ENCODE assay signal across 16 cellular contexts in the genomic region with DNA sequence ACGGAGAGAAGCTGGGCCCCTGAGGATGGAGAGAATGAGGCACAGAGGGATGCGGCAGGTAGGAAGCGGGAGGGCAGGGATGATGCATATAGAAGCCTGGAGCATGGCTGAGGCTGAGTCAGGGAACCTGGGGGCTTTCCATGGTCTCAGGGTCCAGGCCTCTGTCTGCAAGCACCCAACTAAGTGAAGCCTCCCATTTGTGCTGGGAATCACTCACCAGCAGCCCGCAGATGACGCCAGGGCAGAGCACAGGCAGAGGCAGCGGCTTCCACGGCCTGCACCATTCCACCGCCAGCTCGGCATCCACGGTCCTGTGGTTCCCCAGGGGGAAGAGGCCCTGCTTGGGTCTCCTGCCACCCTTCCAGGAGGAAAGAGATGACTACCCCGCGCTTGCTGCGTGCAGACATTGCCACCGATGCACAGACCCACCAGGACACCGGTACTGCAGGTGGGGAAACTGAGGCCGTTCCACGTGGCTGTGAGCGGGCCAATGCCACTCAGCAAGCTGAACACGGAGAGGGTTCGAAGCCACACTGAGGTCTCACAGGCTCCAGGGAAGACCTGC.
"Had no signal": no experiment of that assay in that cellular context is flagged by ENCODE, and none has a peak within 500 bp of the region (broad histone marks: within the 10 kb centered on the region; RNA-seq: fewer than 3 reads in every experiment).

No MANE protein-coding gene starts in this region.

- H3K27me3 ChIP-seq: colonic mucosa, esophagus squamous epithelium, neural progenitor cell, ovary, tibial artery, uterus had no signal

- ATAC-seq: activated CD4-positive, CD25-positive, alpha-beta regulatory T cell treated with anti-CD3 and anti-CD28 coated beads, Interleukin-2, amount 50 U/mL, for 24 hours had no signal

- H3K4me1 ChIP-seq: colonic mucosa had no signal

- H3K27ac ChIP-seq: colonic mucosa, esophagus squamous epithelium, neural progenitor cell, ovary, tibial artery had no signal

- H2AFZ ChIP-seq: neural progenitor cell had no signal

- H3K36me3 ChIP-seq: colonic mucosa, neural progenitor cell, ovary, uterus had no signal

- FAIRE-seq: endothelial cell of umbilical vein had no signal

- H3K4me3 ChIP-seq: colonic mucosa, esophagus squamous epithelium, neural progenitor cell, ovary, tibial artery, uterus had no signal

- H3K9me3 ChIP-seq: colonic mucosa, esophagus squamous epithelium, ovary, tibial artery, uterus had no signal

- DNase-seq: activated CD4-positive, alpha-beta T cell treated with anti-CD3 and anti-CD28 coated beads, Interleukin-2, amount 50 U/mL, for 1 hour; activated CD8-positive, alpha-beta memory T cell treated with anti-CD3 and anti-CD28 coated beads for 24 hours; activated naive CD4-positive, alpha-beta T cell; central memory CD4-positive, alpha-beta T cell; colonic mucosa; esophagus squamous epithelium; head of caudate nucleus; naive B cell; ovary; stimulated activated CD4-positive, alpha-beta T cell treated with anti-CD3 and anti-CD28 coated beads, Interleukin-1b, Interleukin-23, amount 100 ng/mL, for 48 hours; T-helper 9 cell; tibial artery; uterus had no signal

- H3K4me2 ChIP-seq: neural progenitor cell had no signal
